In genomic region chr16:30669026-30670000, GRCh38 we compare ENCODE assay signal across 14 cellular contexts.
"Had no signal": no experiment of that assay in that cellular context is flagged by ENCODE, and none has a peak within 500 bp of the region (broad histone marks: within the 10 kb centered on the region; RNA-seq: fewer than 3 reads in every experiment).

No MANE protein-coding gene starts in this region.

- DNase-seq: activated CD4-positive, alpha-beta memory T cell treated with anti-CD3 and anti-CD28 coated beads, Interleukin-2, amount 10 ng/mL, durations not matched to agents 7 days and 5 days; activated CD4-positive, alpha-beta T cell treated with anti-CD3 and anti-CD28 coated beads for 4 hours; activated effector memory CD4-positive, alpha-beta T cell treated with anti-CD3 and anti-CD28 coated beads, Interleukin-2, amount 50 U/mL, for 16 hours; activated T-cell treated with anti-CD3 and anti-CD28 coated beads, Interleukin-2, amount 50 U/mL, for 48 hours; left lung; naive B cell; stimulated activated CD4-positive, alpha-beta T cell treated with anti-CD3 and anti-CD28 coated beads, Interleukin-2, amount 100 ng/mL, for 48 hours; stimulated activated naive CD4-positive, alpha-beta T cell; WERI-Rb-1 had no signal

- H3K27ac ChIP-seq: adrenal gland, esophagus muscularis mucosa, left lung, WERI-Rb-1 had no signal

- H3K4me3 ChIP-seq: adrenal gland, esophagus muscularis mucosa, left lung had no signal

- H3K27ac Mint-ChIP-seq: activated CD4-positive, alpha-beta memory T cell treated with anti-CD3 and anti-CD28 coated beads, Interleukin-2, amount 10 ng/mL, durations not matched to agents 7 days and 5 days; activated naive CD4-positive, alpha-beta T cell treated with anti-CD3 and anti-CD28 coated beads, Interleukin-2, amount 50 U/mL, for 24 hours; T-helper 1 cell treated with Interleukin-12 subunit alpha and Interleukin-12 subunit beta and Interleukin-4 antibody, amounts not matched to agents 30 μg/mL and 1 μg/mL, for 36 hours; type B pancreatic cell had no signal

- H3K4me3 Mint-ChIP-seq: activated CD4-positive, alpha-beta memory T cell treated with anti-CD3 and anti-CD28 coated beads, Interleukin-2, amount 10 ng/mL, durations not matched to agents 7 days and 5 days; activated naive CD4-positive, alpha-beta T cell treated with anti-CD3 and anti-CD28 coated beads, Interleukin-2, amount 50 U/mL, for 24 hours; T-helper 1 cell treated with Interleukin-12 subunit alpha and Interleukin-12 subunit beta and Interleukin-4 antibody, amounts not matched to agents 30 μg/mL and 1 μg/mL, for 36 hours; type B pancreatic cell had no signal

- H3K27me3 Mint-ChIP-seq: activated CD4-positive, alpha-beta memory T cell treated with anti-CD3 and anti-CD28 coated beads, Interleukin-2, amount 10 ng/mL, durations not matched to agents 7 days and 5 days; activated naive CD4-positive, alpha-beta T cell treated with anti-CD3 and anti-CD28 coated beads, Interleukin-2, amount 50 U/mL, for 24 hours; naive B cell; type B pancreatic cell had no signal

- H3K27me3 ChIP-seq: adrenal gland, esophagus muscularis mucosa, left lung had no signal

- H3K9me3 Mint-ChIP-seq: activated CD4-positive, alpha-beta memory T cell treated with anti-CD3 and anti-CD28 coated beads, Interleukin-2, amount 10 ng/mL, durations not matched to agents 7 days and 5 days; activated naive CD4-positive, alpha-beta T cell treated with anti-CD3 and anti-CD28 coated beads, Interleukin-2, amount 50 U/mL, for 24 hours; naive B cell; T-helper 1 cell treated with Interleukin-12 subunit alpha and Interleukin-12 subunit beta and Interleukin-4 antibody, amounts not matched to agents 30 μg/mL and 1 μg/mL, for 36 hours; type B pancreatic cell had no signal

- H3K4me1 ChIP-seq: adrenal gland, left lung had no signal

- H3K9me3 ChIP-seq: adrenal gland, esophagus muscularis mucosa, left lung had no signal

- ATAC-seq: left lung had no signal
